2 cellular contexts compared by ENCODE assay signal in genomic region chr2:236848467-236848866, GRCh38.
TF ChIP-seq lines count a peak whose summit lies in the region.

No MANE protein-coding gene starts in this region.

TF ChIP-seq in SK-N-SH treated with all-trans-retinoic acid at 6 μM for 48 hours, 23 proteins besides CTCF, POLR2A, EP300 and RAD21:
- TF ChIP-seq CREB5 (CRISPR knock-in tag; IDR thresholded peaks at IDR 0.05; ENCODE audit: low read depth), result no peak
- no peak for TF ChIP-seq SNAI2 (CRISPR knock-in tag; IDR thresholded peaks at IDR 0.05)
- no peak for TF ChIP-seq TCF4 (CRISPR knock-in tag; IDR thresholded peaks at IDR 0.05; ENCODE audit: borderline replicate concordance)
- TF ChIP-seq ZFP30 (CRISPR knock-in tag; IDR thresholded peaks at IDR 0.05), result no peak
- TF ChIP-seq RARB (CRISPR knock-in tag; IDR thresholded peaks at IDR 0.05), result no peak
- TF ChIP-seq TOX (CRISPR knock-in tag; IDR thresholded peaks at IDR 0.05; ENCODE audit: borderline replicate concordance), result no peak
- TF ChIP-seq ARNTL (CRISPR knock-in tag; IDR thresholded peaks at IDR 0.05; ENCODE audit: borderline replicate concordance, low read depth), result no peak
- no peak for TF ChIP-seq BACH2 (CRISPR knock-in tag; IDR thresholded peaks at IDR 0.05; ENCODE audit: borderline replicate concordance)
- no peak for TF ChIP-seq CSDC2 (CRISPR knock-in tag; IDR thresholded peaks at IDR 0.05)
- no peak for TF ChIP-seq PPARA (CRISPR knock-in tag; IDR thresholded peaks at IDR 0.05; ENCODE audit: borderline replicate concordance)
- TF ChIP-seq ZFP3 (CRISPR knock-in tag; IDR thresholded peaks at IDR 0.05), result no peak
- no peak for TF ChIP-seq TSHZ2 (CRISPR knock-in tag; IDR thresholded peaks at IDR 0.05)
- no peak for TF ChIP-seq ZC3H10 (CRISPR knock-in tag; IDR thresholded peaks at IDR 0.05)
- no peak for TF ChIP-seq CSRNP3 (CRISPR knock-in tag; IDR thresholded peaks at IDR 0.05)
- TF ChIP-seq ZNF70 (CRISPR knock-in tag; IDR thresholded peaks at IDR 0.05), result no peak
- TF ChIP-seq ISL1 (CRISPR knock-in tag; IDR thresholded peaks at IDR 0.05), result no peak
- TF ChIP-seq OSR1 (CRISPR knock-in tag; IDR thresholded peaks at IDR 0.05), result no peak
- no peak for TF ChIP-seq POU6F1 (CRISPR knock-in tag; IDR thresholded peaks at IDR 0.05; ENCODE audit: borderline replicate concordance, low read depth)
- no peak for TF ChIP-seq ZNF565 (CRISPR knock-in tag; conservative IDR thresholded peaks at IDR 0.05; ENCODE audit: low read depth)

TF ChIP-seq in H1, 55 proteins besides CTCF, POLR2A, EP300 and RAD21 (continued from another document):
- TF ChIP-seq TAF1 (IDR thresholded peaks at IDR 0.05; ENCODE audit: low read depth, low read length) (no peak), CREB1 (IDR thresholded peaks at IDR 0.05) (no peak), CEBPB (IDR thresholded peaks at IDR 0.05; ENCODE audit: low read depth, low read length) (no peak), CHD7 (IDR thresholded peaks at IDR 0.05; ENCODE audit: insufficient replicate concordance, low read length) (no peak), ATF2 (IDR thresholded peaks at IDR 0.05; ENCODE audit: low read length) (no peak), SRF (IDR thresholded peaks at IDR 0.05; ENCODE audit: low read depth, low read length) (no peak), KDM1A (IDR thresholded peaks at IDR 0.05; ENCODE audit: borderline replicate concordance, low read length) (no peak), RXRA (IDR thresholded peaks at IDR 0.05; ENCODE audit: insufficient read depth, low read depth, low read length) (no peak), GTF2F1 (IDR thresholded peaks at IDR 0.05; ENCODE audit: borderline replicate concordance, low read depth, low read length) (no peak), SIRT6 (IDR thresholded peaks at IDR 0.05; ENCODE audit: low read length) (no peak), RFX5 (IDR thresholded peaks at IDR 0.05; ENCODE audit: borderline replicate concordance, low read depth, low read length) (no peak), MAFK (IDR thresholded peaks at IDR 0.05; ENCODE audit: low read depth, low read length) (no peak)
TF ChIP-seq in H1: peak in this region for 0.
